ENCODE assay signal across 8 cellular contexts in the genomic region with DNA sequence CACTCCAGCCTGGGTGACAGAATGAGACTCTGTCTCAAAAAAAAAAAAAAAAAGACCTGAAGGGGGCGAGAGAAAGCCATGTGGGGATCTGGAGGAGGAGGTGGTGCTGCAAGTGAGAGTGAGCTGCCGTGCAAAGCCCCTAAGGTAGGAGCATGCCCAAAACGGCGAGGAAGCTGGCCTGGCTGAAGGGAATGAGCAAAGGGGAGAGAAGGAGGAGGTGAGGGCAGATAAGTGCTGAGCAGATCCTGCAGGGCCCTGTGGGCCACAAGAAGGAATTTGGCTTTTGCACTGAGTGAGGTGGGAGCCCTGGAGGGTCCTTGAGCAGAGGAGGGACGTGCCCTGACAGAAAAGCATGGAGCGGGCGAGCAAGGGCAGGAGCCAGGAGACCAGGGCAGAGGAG. TPM values are rescaled to one million over a fixed set of nuclear protein-coding genes. Genes with fewer than 3 reads are reported as not detected.
DNase-seq lines count a peak whose midpoint lies in the region; ATAC-seq, FAIRE-seq and TF ChIP-seq lines count a peak whose summit lies in the region.

No MANE protein-coding gene starts in this region.

- H3K79me2 ChIP-seq in H1 (ENCODE audit: control insufficient read depth in 1 of 2, insufficient read depth in 2 of 2, low read length in 2 of 2), result no peaks in the 10 kb centered on the region

- no peak overlapping the region; a peak in 1 of 4 replicates for H3K4me2 ChIP-seq in H1 (ENCODE audit: insufficient read depth in 1 of 2, low read depth in 2 of 2, low read length in 2 of 2)

- no peak for TF ChIP-seq POLR2A in H1 (IDR thresholded peaks at IDR 0.05; ENCODE audit: control extremely low read depth in 1 of 2, low read depth in 2 of 2, low read length in 2 of 2)
- no peak for TF ChIP-seq POLR2A in lower leg skin (IDR thresholded peaks at IDR 0.05)

- no peak overlapping the region for H3K14ac ChIP-seq in H1 (ENCODE audit: insufficient read length)

- no peak for TF ChIP-seq EP300 in H1 (IDR thresholded peaks at IDR 0.05; ENCODE audit: borderline replicate concordance in 1 of 2, low read depth in 2 of 2, low read length in 2 of 2)

- no peak overlapping the region for H3K27ac ChIP-seq in left ventricle myocardium inferior (replicated peaks)
- H3K27ac ChIP-seq in H1 (ENCODE audit: low read depth, low read length), result no peak overlapping the region
- no peak overlapping the region for H3K27ac ChIP-seq in upper lobe of right lung
- H3K27ac ChIP-seq in colonic mucosa, result no peak overlapping the region

- H4K5ac ChIP-seq in H1 (ENCODE audit: insufficient read length, low read depth, low read length), result no peak overlapping the region

- H3K79me1 ChIP-seq in H1 (ENCODE audit: low read depth, low read length), result no peaks in the 10 kb centered on the region

- no peak overlapping the region for H3K23ac ChIP-seq in H1 (ENCODE audit: insufficient read length)

- H3K23me2 ChIP-seq in H1 (ENCODE audit: low read depth, low read length), result no peaks in the 10 kb centered on the region

- H3K27me3 ChIP-seq in left ventricle myocardium inferior (ENCODE audit: low read depth) (no peaks in the 10 kb centered on the region), H1 (replicated peaks in 1 of 4; ENCODE audit: control insufficient read depth in 3 of 4, extremely low read depth in 1 of 4, insufficient read depth in 3 of 4, low read length in 3 of 4) (no peaks in the 10 kb centered on the region), upper lobe of right lung (no peaks in the 10 kb centered on the region), colonic mucosa (no peaks in the 10 kb centered on the region)

- H4K8ac ChIP-seq in H1 (ENCODE audit: extremely low read depth, insufficient read depth, low read length), result no peak overlapping the region

- 0 out of 2 replicates have a peak overlapping the region, but pooled peaks have one; percentile 21 for H2BK20ac ChIP-seq in H1 (ENCODE audit: low read length)

- H3K9ac ChIP-seq in H1 (replicated peaks in 1 of 4; ENCODE audit: extremely low read depth in 1 of 4, low read depth in 3 of 4, low read length in 3 of 4) (no peak overlapping the region), colonic mucosa (ENCODE audit: low read depth in 2 of 2, low read length in 2 of 2) (no peak overlapping the region)

- DNase-seq in left ventricle myocardium inferior, result no peak
- no peak for DNase-seq in Right ventricle myocardium superior
- peak; percentile 32 for DNase-seq in RKO (ENCODE audit: low spot score)
- peak; percentile 49 to 75 for DNase-seq in H1 (ENCODE audit: low read depth in 1 of 2, low spot score in 2 of 2)
- no peak for DNase-seq in upper lobe of right lung
- no peak for DNase-seq in glomerular visceral epithelial cell (ENCODE audit: extremely low spot score)
- DNase-seq in lower leg skin (ENCODE audit: low spot score in 2 of 2), result no peak
- no peak for DNase-seq in colonic mucosa

- H3K56ac ChIP-seq in H1 (replicated peaks; ENCODE audit: insufficient read length, low read depth, low read length), result no peak overlapping the region

- CTCF ChIA-PET in H1 (lab: Charles Lee; ENCODE audit: partially characterized antibody), result interaction anchor here (0.6 to 10.3 kb wide), 16 partner anchors 8 to 1424 kb away, joined by 3 to 114 read pairs (median 4); partner anchors contain the start of genes ADGRE5 and PKN1

- FAIRE-seq in H1 (lab: Jason Lieb, UNC), result no peak

- H3K4me3 ChIP-seq in left ventricle myocardium inferior, result no peak overlapping the region
- no peak overlapping the region for H3K4me3 ChIP-seq in H1 (ENCODE audit: extremely low read depth in 1 of 4, insufficient read depth in 2 of 4, low read depth in 3 of 4, low read length in 4 of 4)
- H3K4me3 ChIP-seq in upper lobe of right lung, result no peak overlapping the region
- H3K4me3 ChIP-seq in lower leg skin (ENCODE audit: low read depth, poor library complexity, severe bottlenecking), result no peak overlapping the region
- H3K4me3 ChIP-seq in colonic mucosa, result no peak overlapping the region

- no peaks in the 10 kb centered on the region for H4K20me1 ChIP-seq in H1 (replicated peaks in 1 of 2; ENCODE audit: control insufficient read depth in 1 of 2, insufficient read depth in 2 of 2, low read length in 2 of 2)

- H2BK120ac ChIP-seq in H1 (replicated peaks; ENCODE audit: low read depth, low read length), result no peak overlapping the region

- H3K18ac ChIP-seq in H1 (ENCODE audit: extremely low read depth, low read length), result peak overlapping the region; percentile 15; the same call in 1 of the 2 replicates

- no peak overlapping the region for H3K4ac ChIP-seq in H1 (replicated peaks; ENCODE audit: insufficient read length, low read depth, low read length)

- H4K91ac ChIP-seq in H1 (replicated peaks; ENCODE audit: insufficient read length, low read length), result no peak overlapping the region

- POLR2A ChIA-PET in H1 (lab: Charles Lee; ENCODE audit: partially characterized antibody), result interaction anchor here (0.7 to 3.7 kb wide), 7 partner anchors 14 to 213 kb away, joined by 3 to 33 read pairs (median 3); partner anchors contain the start of gene ADGRE5

- H2BK5ac ChIP-seq in H1 (ENCODE audit: low read depth, low read length), result no peak overlapping the region; the same call in 1 of the 2 replicates

- peak; percentile 54 to 57 for TF ChIP-seq RAD21 in H1 (IDR thresholded peaks at IDR 0.05 in 1 of 2, conservative IDR thresholded peaks at IDR 0.05 in 1 of 2; ENCODE audit: low read depth in 2 of 2, low read length in 2 of 2)

- TF ChIP-seq CTCF in left ventricle myocardium inferior (IDR thresholded peaks at IDR 0.05; ENCODE audit: borderline replicate concordance), result peak; percentile 21
- peak; percentile 22 to 53 (median 43) for TF ChIP-seq CTCF in H1 (IDR thresholded peaks at IDR 0.05; ENCODE audit: control extremely low read depth in 1 of 3, insufficient read depth in 1 of 3, low read depth in 1 of 3, low read length in 3 of 3)
- TF ChIP-seq CTCF in upper lobe of right lung (IDR thresholded peaks at IDR 0.05), result peak; percentile 9
- TF ChIP-seq CTCF in lower leg skin (IDR thresholded peaks at IDR 0.05), result no peak
- no peak for TF ChIP-seq CTCF in colonic mucosa (IDR thresholded peaks at IDR 0.05)

- no peak overlapping the region for H2BK12ac ChIP-seq in H1 (ENCODE audit: low read depth, low read length)

- intact Hi-C loops in left ventricle myocardium inferior (cut with micrococcal nuclease) (no loop called here), Right ventricle myocardium superior (cut with DNase I) (no loop called here), upper lobe of right lung (cut with DNase I) (no loop called here), lower leg skin (cut with DNase I; ENCODE audit: low total_unique reads) (no loop called here), colonic mucosa (cut with DNase I) (no loop called here)

- 56% methylated on average over 6 of the region's 7 CpGs; no CpG with 5 or more reads in 1 of the 2 experiments for WGBS in H1 (ENCODE audit: extremely low coverage in 1 of 2, insufficient coverage in 1 of 2, insufficient read length in 1 of 2, insufficient replicate concordance in 2 of 2, low coverage in 1 of 2, low lambda C conversion rate in 2 of 2, missing lambda C conversion rate in 1 of 2), 2 experiments
- 57 to 65% methylated on average over 7 of the region's 7 CpGs for WGBS in lower leg skin, 2 donors

- H2AK5ac ChIP-seq in H1 (ENCODE audit: low read depth, low read length), result peak overlapping the region; percentile 43; the same call in 1 of the 2 replicates

- H3K9me3 ChIP-seq in left ventricle myocardium inferior (replicated peaks) (no peaks in the 10 kb centered on the region), H1 (ENCODE audit: insufficient read depth in 2 of 2, low read depth in 1 of 2, low read length in 1 of 2) (no peaks in the 10 kb centered on the region), upper lobe of right lung (no peaks in the 10 kb centered on the region), colonic mucosa (no peaks in the 10 kb centered on the region)

- H3K36me3 ChIP-seq in left ventricle myocardium inferior, result no peaks in the 10 kb centered on the region
- H3K36me3 ChIP-seq in H1 (ENCODE audit: control insufficient read depth in 2 of 4, insufficient read depth in 4 of 4, low read length in 3 of 4), result no peaks in the 10 kb centered on the region
- H3K36me3 ChIP-seq in upper lobe of right lung, result no peaks in the 10 kb centered on the region
- no peaks in the 10 kb centered on the region for H3K36me3 ChIP-seq in colonic mucosa

- ATAC-seq in Right ventricle myocardium superior (ENCODE audit: poor library complexity), result no peak
- peak; percentile 28 for ATAC-seq in upper lobe of right lung

- H3K4me1 ChIP-seq in left ventricle myocardium inferior (peaks cover 24% of the 10 kb centered on the region), H1 (replicated peaks in 1 of 4; ENCODE audit: control insufficient read depth in 3 of 4, insufficient read depth in 4 of 4, low read length in 3 of 4) (peaks cover 0 to 5% (median 2%) of the 10 kb centered on the region in 4 experiments; a peak in 3 of 7 replicates), upper lobe of right lung (peaks cover 23% of the 10 kb centered on the region), colonic mucosa (no peaks in the 10 kb centered on the region)

- no peak overlapping the region for H2AFZ ChIP-seq in H1 (ENCODE audit: low read length)

- H2BK15ac ChIP-seq in H1 (ENCODE audit: low read length), result 0 out of 2 replicates have a peak overlapping the region, but pooled peaks have one; percentile 81

RNA-seq across cellular contexts. Expression of gene ADGRE5, which starts 19.4 kb away (rescaled TPM):
- total RNA-seq in left ventricle myocardium inferior, result 32.7 TPM
- total RNA-seq in Right ventricle myocardium superior, result 32.9 TPM
- total RNA-seq in H1 (2021; fragmentation: NEBNext Ultra II Directional; extraction: Animal tissue kit (Norgen Biotek cat#: 25700)), result 3.0 and 3.6 TPM in 2 replicates
- polyA plus RNA-seq in H1 (2011; rRNA removed), result 1.6 and 2.3 TPM in 2 replicates
- 1.0 TPM for polyA plus RNA-seq in H1 (2011; cell fraction: cytosol; rRNA removed)
- 3.0 TPM for polyA plus RNA-seq in H1 (2011; cell fraction: nucleus; rRNA removed)
- polyA plus RNA-seq in H1 (2012, experiment 1 of 2), result 1.3 to 2.2 TPM (median 1.8 TPM) in 4 replicates
- polyA plus RNA-seq in H1 (2012, experiment 2 of 2), result 1.4 TPM
- polyA plus RNA-seq in H1 (2013, experiment 1 of 2), result 3.1 TPM
- polyA plus RNA-seq in H1 (2013, experiment 2 of 2), result 3.2 TPM
- polyA minus RNA-seq in H1 (2011; rRNA and poly(A)+ RNA removed), result 2.7 and 3.4 TPM in 2 replicates
- 1.8 TPM for polyA minus RNA-seq in H1 (2011; cell fraction: cytosol; rRNA and poly(A)+ RNA removed)
- polyA minus RNA-seq in H1 (2011; cell fraction: nucleus; rRNA and poly(A)+ RNA removed), result 4.2 TPM
- 165 TPM for total RNA-seq in upper lobe of right lung
- 10 to 100 TPM in 3 of 4 donors, 1 to 10 TPM in 1; 8.0 to 18.6 (median 15.6) TPM for total RNA-seq in lower leg skin
- total RNA-seq in colonic mucosa, result 100 to 1,000 TPM; 133 to 175 TPM

RNA-seq across cellular contexts. Expression of gene DDX39A, which starts 57.3 kb away (rescaled TPM):
- total RNA-seq in left ventricle myocardium inferior (33.4 TPM), Right ventricle myocardium superior (29.1 TPM), upper lobe of right lung (63.0 TPM), lower leg skin (100 to 1,000 TPM in 1 of 4 donors, 10 to 100 TPM in 3; 65.7 to 128 (median 76.4) TPM), colonic mucosa (100 to 1,000 TPM in 1 of 2 donors, 10 to 100 TPM in 1; 55.2 to 160 TPM)
- 124 and 139 TPM in 2 replicates for total RNA-seq in H1 (2021; fragmentation: NEBNext Ultra II Directional; extraction: Animal tissue kit (Norgen Biotek cat#: 25700))
- polyA plus RNA-seq in H1 (2011; rRNA removed), result 139 and 161 TPM in 2 replicates
- 140 TPM for polyA plus RNA-seq in H1 (2011; cell fraction: cytosol; rRNA removed)
- polyA plus RNA-seq in H1 (2011; cell fraction: nucleus; rRNA removed), result 516 TPM
- polyA plus RNA-seq in H1 (2012, experiment 1 of 2), result 146 to 179 TPM (median 162 TPM) in 4 replicates
- 209 TPM for polyA plus RNA-seq in H1 (2012, experiment 2 of 2)
- 111 TPM for polyA plus RNA-seq in H1 (2013, experiment 1 of 2)
- 106 TPM for polyA plus RNA-seq in H1 (2013, experiment 2 of 2)
- 58.7 and 78.7 TPM in 2 replicates for polyA minus RNA-seq in H1 (2011; rRNA and poly(A)+ RNA removed)
- polyA minus RNA-seq in H1 (2011; cell fraction: cytosol; rRNA and poly(A)+ RNA removed), result 49.8 TPM
- 87.6 TPM for polyA minus RNA-seq in H1 (2011; cell fraction: nucleus; rRNA and poly(A)+ RNA removed)

Comparison
In these comparisons a context has a peak if more than half of its experiments do, and no peak if none do; other contexts are left out.
1. DNase-seq: peak in RKO (single experiment) and H1 (2 of 2); none in left ventricle myocardium inferior (single experiment), Right ventricle myocardium superior (single experiment), upper lobe of right lung (single experiment), glomerular visceral epithelial cell (single experiment), lower leg skin (0 of 2) and colonic mucosa (single experiment).
2. CTCF ChIP-seq: peak in left ventricle myocardium inferior (single experiment), H1 (3 of 3) and upper lobe of right lung (single experiment); none in lower leg skin (0 of 3) and colonic mucosa (single experiment).